In genomic region chr2:233053928-233054774, GRCh38 we compare ENCODE assay signal across 1 cellular context.
TF ChIP-seq lines count a peak whose summit lies in the region.

No MANE protein-coding gene starts in this region.

TF ChIP-seq in HepG2, 621 proteins besides CTCF, POLR2A, EP300 and RAD21 (continued from another document):
- TF ChIP-seq MXD1 (CRISPR knock-in tag; IDR thresholded peaks at IDR 0.05) (0 out of 2 replicates have a peak, but pooled peaks have one; percentile 46), ZNF720 (CRISPR knock-in tag; IDR thresholded peaks at IDR 0.05) (no peak), MAFF (IDR thresholded peaks at IDR 0.05; ENCODE audit: low read depth, low read length) (no peak), NFKBIZ (CRISPR knock-in tag; IDR thresholded peaks at IDR 0.05) (0 out of 2 replicates have a peak, but pooled peaks have one; percentile 33), KAT8 (CRISPR knock-in tag; IDR thresholded peaks at IDR 0.05) (0 out of 2 replicates have a peak, but pooled peaks have one; percentile 18), TSC22D2 (CRISPR knock-in tag; IDR thresholded peaks at IDR 0.05; ENCODE audit: borderline replicate concordance) (0 out of 2 replicates have a peak, but pooled peaks have one; percentile 47), ERF (CRISPR knock-in tag; IDR thresholded peaks at IDR 0.05) (0 out of 2 replicates have a peak, but pooled peaks have one; percentile 31), SMC3 (IDR thresholded peaks at IDR 0.05; ENCODE audit: low read length) (peak; percentile 69; the same call in 1 of the 2 replicates), ZNF232 (CRISPR knock-in tag; IDR thresholded peaks at IDR 0.05; ENCODE audit: borderline replicate concordance) (peak; percentile 21; the same call in 1 of the 2 replicates)
- TF ChIP-seq, protein P1, sequence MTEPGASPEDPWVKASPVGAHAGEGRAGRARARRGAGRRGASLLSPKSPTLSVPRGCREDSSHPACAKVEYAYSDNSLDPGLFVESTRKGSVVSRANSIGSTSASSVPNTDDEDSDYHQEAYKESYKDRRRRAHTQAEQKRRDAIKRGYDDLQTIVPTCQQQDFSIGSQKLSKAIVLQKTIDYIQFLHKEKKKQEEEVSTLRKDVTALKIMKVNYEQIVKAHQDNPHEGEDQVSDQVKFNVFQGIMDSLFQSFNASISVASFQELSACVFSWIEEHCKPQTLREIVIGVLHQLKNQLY (CRISPR knock-in tag; IDR thresholded peaks at IDR 0.05): no peak
